In the genomic region with DNA sequence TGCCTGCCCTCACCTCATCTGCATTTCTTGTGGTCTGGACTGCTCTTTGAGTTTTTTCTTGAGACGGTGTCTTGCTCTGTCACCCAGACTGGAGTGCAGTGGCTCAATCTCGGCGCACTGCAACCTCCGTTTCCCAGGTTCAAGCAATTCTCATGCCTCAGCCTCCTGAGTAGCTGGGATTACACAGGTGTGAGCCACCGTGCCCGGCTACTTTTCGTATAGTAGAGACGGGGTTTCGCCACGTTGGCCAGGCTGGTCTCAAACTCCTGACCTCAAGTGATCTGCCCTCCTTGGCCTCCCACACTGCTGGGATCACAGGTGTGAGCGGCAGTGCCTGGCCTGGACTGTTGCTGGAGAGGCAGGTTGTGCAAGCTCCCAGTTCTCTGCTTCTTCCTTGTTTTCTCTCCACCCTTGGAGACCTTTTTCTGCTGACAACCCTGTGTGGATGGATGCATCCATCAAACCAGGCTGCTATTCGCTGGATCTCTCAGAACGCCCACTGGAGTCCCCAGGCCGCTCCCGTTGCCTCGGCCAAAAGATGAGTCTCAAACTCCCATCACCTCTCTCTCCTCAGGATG, we compare ENCODE assay signal across 10 cellular contexts. TPM values are rescaled to one million over a fixed set of nuclear protein-coding genes. Genes with fewer than 3 reads are reported as not detected.
"Had no signal": no experiment of that assay in that cellular context is flagged by ENCODE, and none has a peak within 500 bp of the region (broad histone marks: within the 10 kb centered on the region; RNA-seq: fewer than 3 reads in every experiment).

No MANE protein-coding gene starts in this region.

- DNase-seq: GM23248, GOT3, H9, HCEC 1CT, KBM-7 had no signal

- H3K9me3 Mint-ChIP-seq: H9, IgD-negative memory B cell had no signal

- H3K36me3 Mint-ChIP-seq: IgD-negative memory B cell had no signal

- H3K4me3 ChIP-seq: GM23248 had no signal

- ATAC-seq: HepG2 had no signal

- H3K4me3 Mint-ChIP-seq: H9, IgD-negative memory B cell had no signal

- H3K27ac ChIP-seq: GM23248, HL-60 had no signal

- H3K27ac Mint-ChIP-seq: H9 had no signal

RNA-seq across cellular contexts. Expression of a gene that starts 35.1 kb away (rescaled TPM):
- total RNA-seq: GM23248, H4, H9, HepG2, HT1080 had no signal
- polyA plus RNA-seq: GM23248, HepG2, IgD-negative memory B cell had no signal
